In genomic region chr16:46859719-46860152, GRCh38 we compare ENCODE assay signal across 10 cellular contexts. TPM values are rescaled to one million over a fixed set of nuclear protein-coding genes. Genes with fewer than 3 reads are reported as not detected.
DNase-seq lines count a peak whose midpoint lies in the region; ATAC-seq and TF ChIP-seq lines count a peak whose summit lies in the region.
"Had no signal": no experiment of that assay in that cellular context is flagged by ENCODE, and none has a peak within 500 bp of the region (broad histone marks: within the 10 kb centered on the region; RNA-seq: fewer than 3 reads in every experiment).

No MANE protein-coding gene starts in this region.

- in situ Hi-C loops in SK-MEL-5 (cut with HindIII; ENCODE audit: low pct_unique_long_range_greater_than_20kb, low sequenced_read_pairs) = no loop called here

- H3K4me1 Mint-ChIP-seq in chondrocyte (ENCODE audit: low read depth) = peaks cover 7% of the 10 kb centered on the region

- peaks cover 2% of the 10 kb centered on the region for H3K9me3 Mint-ChIP-seq in chondrocyte (ENCODE audit: low read depth)
- H3K9me3 Mint-ChIP-seq: IgD-negative memory B cell had no signal

- H3K27ac Mint-ChIP-seq in chondrocyte (ENCODE audit: unreplicated experiment) = no peak overlapping the region
- H3K27ac Mint-ChIP-seq: B cell had no signal

- no peak for DNase-seq in activated CD4-positive, CD25-positive, alpha-beta regulatory T cell (lab: John Stamatoyannopoulos, UW)
- DNase-seq in SK-MEL-5 (ENCODE audit: low read depth, low spot score) (peak; percentile 32), fibroblast of peridontal ligament (ENCODE audit: extremely low read depth) (peak; percentile 70), chondrocyte (ENCODE audit: low spot score) (no peak), NCI-H128 (lab: John Stamatoyannopoulos, UW; ENCODE audit: unreplicated experiment) (no peak), head of caudate nucleus (no peak)
- DNase-seq in stimulated activated CD8-positive, alpha-beta memory T cell treated with anti-CD3 and anti-CD28 coated beads, Interleukin-15, amount 100 ng/mL, for 48 hours (ENCODE audit: low read depth in 2 of 2) = peak; percentile 39 to 49

- H3K27me3 Mint-ChIP-seq in chondrocyte (ENCODE audit: low read depth) = no peaks in the 10 kb centered on the region
- H3K27me3 Mint-ChIP-seq: B cell, IgD-negative memory B cell had no signal

- no peak overlapping the region for H3K4me3 Mint-ChIP-seq in chondrocyte (ENCODE audit: unreplicated experiment)
- H3K4me3 Mint-ChIP-seq: B cell, IgD-negative memory B cell had no signal

- H3K36me3 Mint-ChIP-seq in chondrocyte (ENCODE audit: low read depth) = no peaks in the 10 kb centered on the region
- H3K36me3 Mint-ChIP-seq: IgD-negative memory B cell had no signal

- peak; percentile 82 to 89 for ATAC-seq in activated CD4-positive, CD25-positive, alpha-beta regulatory T cell treated with anti-CD3 and anti-CD28 coated beads, Interleukin-2, amount 50 U/mL, for 24 hours

- intact Hi-C loops in head of caudate nucleus (cut with DNase I) = no loop called here

- no peak for TF ChIP-seq CTCF in chondrocyte (IDR thresholded peaks at IDR 0.05)

RNA-seq across cellular contexts. Expression of gene GPT2, which starts 24.4 kb away (rescaled TPM):
- 10.1 and 10.8 TPM in 2 replicates for total RNA-seq in SK-MEL-5 (2014; rRNA removed; shearing (Covaris generic))
- 32.4 and 34.2 TPM in 2 replicates for polyA plus RNA-seq in SK-MEL-5 (2015; cell fraction: cytosol; rRNA removed)
- 41.8 and 44.7 TPM in 2 replicates for polyA plus RNA-seq in SK-MEL-5 (2015; cell fraction: nucleus; rRNA removed)
- 35.1 to 67.1 TPM (median 59.6 TPM) in 3 replicates for total RNA-seq in chondrocyte

RNA-seq across cellular contexts. Expression of gene C16orf87, which starts 28.8 kb away (rescaled TPM):
- 6.3 and 6.8 TPM in 2 replicates for total RNA-seq in SK-MEL-5 (2014; rRNA removed; shearing (Covaris generic))
- polyA plus RNA-seq in SK-MEL-5 (2015; cell fraction: cytosol; rRNA removed) = 4.7 and 7.3 TPM in 2 replicates
- 3.2 and 8.4 TPM in 2 replicates for polyA plus RNA-seq in SK-MEL-5 (2015; cell fraction: nucleus; rRNA removed)
- 15.3 to 19.1 TPM (median 17.7 TPM) in 3 replicates for total RNA-seq in chondrocyte

Comparison
In these comparisons a context has a peak if more than half of its experiments do, and no peak if none do; other contexts are left out.
1. DNase-seq: peak in SK-MEL-5 (single experiment), fibroblast of peridontal ligament (single experiment) and stimulated activated CD8-positive, alpha-beta memory T cell treated with anti-CD3 and anti-CD28 coated beads, Interleukin-15, amount 100 ng/mL, for 48 hours (2 of 2); none in activated CD4-positive, CD25-positive, alpha-beta regulatory T cell (0 of 4), chondrocyte (single experiment), NCI-H128 (single experiment) and head of caudate nucleus (0 of 42).